In the genomic region with DNA sequence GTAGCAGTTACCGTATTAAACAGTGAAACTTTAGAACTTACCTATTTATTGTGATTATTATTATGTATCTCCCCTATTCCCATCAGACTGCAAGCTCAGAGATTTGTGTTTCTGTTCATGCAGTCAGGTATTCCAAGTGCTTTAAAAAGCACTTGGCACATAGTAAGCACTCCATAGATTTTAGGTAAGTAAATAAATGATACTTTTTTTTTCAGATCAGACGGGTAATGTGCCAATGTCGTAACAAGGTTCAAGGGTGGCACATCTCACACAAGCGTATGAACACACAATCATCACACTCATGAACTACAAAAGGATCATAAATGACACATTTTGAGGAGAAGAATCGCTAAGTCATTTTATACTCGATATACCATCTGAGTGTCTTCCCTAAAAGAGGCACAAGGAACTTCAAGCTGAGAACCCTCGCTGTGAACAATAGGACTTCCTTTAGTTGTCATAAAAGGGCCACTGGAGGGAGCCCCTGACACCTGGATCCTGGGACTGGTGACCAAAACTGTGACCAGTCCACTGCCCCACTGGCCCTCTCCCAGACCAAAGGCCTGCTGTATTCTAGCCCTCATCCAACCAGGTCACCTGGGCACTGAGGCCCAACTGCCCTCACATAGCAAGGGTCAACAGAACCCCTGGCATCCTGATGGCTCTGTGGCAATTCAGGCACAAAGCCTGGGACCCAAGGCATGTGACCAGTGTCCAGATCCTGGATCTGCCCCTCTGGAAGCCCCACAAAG, we compare ENCODE assay signal across 8 cellular contexts. TPM values are rescaled to one million over a fixed set of nuclear protein-coding genes. Genes with fewer than 3 reads are reported as not detected.
DNase-seq lines count a peak whose midpoint lies in the region; ATAC-seq and TF ChIP-seq lines count a peak whose summit lies in the region.

No MANE protein-coding gene starts in this region.

- H3K27ac ChIP-seq in MM.1S (ENCODE audit: low read length) (no peak overlapping the region), mesenchymal stem cell (ENCODE audit: low read length, poor library complexity, severe bottlenecking) (no peak overlapping the region)

- no peaks in the 10 kb centered on the region for H3F3A ChIP-seq in MM.1S (ENCODE audit: insufficient read depth, low read length)

- H3K4me2 ChIP-seq in MM.1S (ENCODE audit: low read depth, low read length), result no peak overlapping the region
- H3K4me2 ChIP-seq in mesenchymal stem cell (ENCODE audit: low read length, poor library complexity, severe bottlenecking), result no peak overlapping the region

- H3K36me3 ChIP-seq in MM.1S (replicated peaks; ENCODE audit: insufficient read depth, low read length) (no peaks in the 10 kb centered on the region), mesenchymal stem cell (ENCODE audit: control insufficient read depth in 1 of 2, insufficient read depth in 2 of 2, low read depth in 1 of 2, low read length in 2 of 2) (no peaks in the 10 kb centered on the region)

- H3K79me2 ChIP-seq in MM.1S (ENCODE audit: low read length), result no peaks in the 10 kb centered on the region

- H3K4ac ChIP-seq in mesenchymal stem cell (ENCODE audit: low read depth in 1 of 2, low read length in 2 of 2), result no peak overlapping the region

- H2BK15ac ChIP-seq in mesenchymal stem cell (ENCODE audit: low read depth, poor library complexity, severe bottlenecking), result no peak overlapping the region

- no peak overlapping the region for H2BK120ac ChIP-seq in mesenchymal stem cell (ENCODE audit: low read depth, low read length)

- H4K8ac ChIP-seq in mesenchymal stem cell (ENCODE audit: low read length), result no peak overlapping the region

- no peak for ATAC-seq in HG03025 (IDR thresholded peaks at IDR 0.05; ENCODE audit: low FRiP score, unreplicated experiment)
- ATAC-seq in GM19455 (IDR thresholded peaks at IDR 0.05; ENCODE audit: unreplicated experiment), result no peak

- H3K9me3 ChIP-seq in MM.1S (replicated peaks; ENCODE audit: insufficient read depth, low read length), result no peaks in the 10 kb centered on the region
- no peaks in the 10 kb centered on the region for H3K9me3 ChIP-seq in mesenchymal stem cell (ENCODE audit: control insufficient read depth, low read length)

- no peak overlapping the region for H2AFZ ChIP-seq in MM.1S (ENCODE audit: low read length)
- H2AFZ ChIP-seq in mesenchymal stem cell (ENCODE audit: low read depth, low read length), result no peak overlapping the region

- no peak overlapping the region for H3K9ac ChIP-seq in MM.1S (ENCODE audit: low read length)
- H3K9ac ChIP-seq in mesenchymal stem cell (ENCODE audit: low read length), result no peak overlapping the region

- H3K4me3 ChIP-seq in MM.1S (ENCODE audit: low read length) (no peak overlapping the region), mesenchymal stem cell (ENCODE audit: insufficient read depth in 1 of 2, low read depth in 1 of 2, low read length in 2 of 2) (no peak overlapping the region)

- no peak overlapping the region for H2BK12ac ChIP-seq in mesenchymal stem cell (ENCODE audit: low read length in 2 of 2)

- no peaks in the 10 kb centered on the region for H4K20me1 ChIP-seq in MM.1S (ENCODE audit: insufficient read depth, low read length)

- no peak overlapping the region for H2BK5ac ChIP-seq in mesenchymal stem cell (ENCODE audit: low read depth, low read length, poor library complexity, severe bottlenecking)

- H3K14ac ChIP-seq in mesenchymal stem cell (ENCODE audit: low read length in 2 of 2), result no peak overlapping the region

- H2AK5ac ChIP-seq in mesenchymal stem cell (ENCODE audit: low read length, severe bottlenecking), result no peak overlapping the region

- no peak overlapping the region for H3K18ac ChIP-seq in mesenchymal stem cell (ENCODE audit: low read depth in 1 of 2, low read length in 2 of 2)

- no peaks in the 10 kb centered on the region for H3K79me1 ChIP-seq in mesenchymal stem cell (replicated peaks; ENCODE audit: low read length, poor library complexity, severe bottlenecking)

- no peaks in the 10 kb centered on the region for H3K4me1 ChIP-seq in MM.1S (ENCODE audit: low read length)
- H3K4me1 ChIP-seq in mesenchymal stem cell (ENCODE audit: control insufficient read depth, insufficient read depth, low read depth, low read length), result no peaks in the 10 kb centered on the region

- H3K27me3 ChIP-seq in MM.1S (replicated peaks; ENCODE audit: insufficient read depth, low read length), result no peaks in the 10 kb centered on the region
- peaks cover 0 to 5% of the 10 kb centered on the region in 2 experiments for H3K27me3 ChIP-seq in mesenchymal stem cell (ENCODE audit: control insufficient read depth in 1 of 2, insufficient read depth in 1 of 2, low read length in 2 of 2)

- H4K91ac ChIP-seq in mesenchymal stem cell (ENCODE audit: low read length), result no peak overlapping the region

- no peak overlapping the region for H3K23ac ChIP-seq in mesenchymal stem cell (ENCODE audit: low read length in 2 of 2)

- DNase-seq in EH (ENCODE audit: low read depth) (peak; percentile 57), MM.1S (no peak), cerebellum (ENCODE audit: low spot score) (peak; percentile 9), mesenchymal stem cell (peak; percentile 40), NCI-H345 treated with DMSO at 0.1 percent for 48 hours (lab: John Stamatoyannopoulos, UW; ENCODE audit: unreplicated experiment) (no peak)
- DNase-seq in stimulated activated CD4-positive, alpha-beta T cell treated with anti-CD3 and anti-CD28 coated beads, Interleukin-4, amount 100 ng/mL, for 24 hours, result no peak

- TF ChIP-seq CTCF in MM.1S (IDR thresholded peaks at IDR 0.05; ENCODE audit: low read length), result peak; percentile 34

- no peaks in the 10 kb centered on the region for H3K9me2 ChIP-seq in MM.1S (replicated peaks; ENCODE audit: insufficient read depth, low read length)

- WGBS in mesenchymal stem cell, result 85% methylated on average over 6 of the region's 7 CpGs

RNA-seq across cellular contexts. Expression of gene KIF9, which starts 32.1 kb away (rescaled TPM):
- total RNA-seq in cerebellum, result 5.2 TPM
- polyA plus RNA-seq in mesenchymal stem cell (2013, experiment 1 of 2), result 6.5 TPM
- 6.5 TPM for polyA plus RNA-seq in mesenchymal stem cell (2013, experiment 2 of 2)

RNA-seq across cellular contexts. Expression of gene KLHL18, which starts 32.3 kb away (rescaled TPM):
- total RNA-seq in cerebellum, result 25.8 TPM
- polyA plus RNA-seq in mesenchymal stem cell (2013, experiment 1 of 2), result 10.2 TPM
- 10.3 TPM for polyA plus RNA-seq in mesenchymal stem cell (2013, experiment 2 of 2)

Comparison
In these comparisons a context has a peak if more than half of its experiments do, and no peak if none do; other contexts are left out.
1. DNase-seq: peak in EH (single experiment), cerebellum (single experiment) and mesenchymal stem cell (single experiment); none in MM.1S (single experiment), stimulated activated CD4-positive, alpha-beta T cell treated with anti-CD3 and anti-CD28 coated beads, Interleukin-4, amount 100 ng/mL, for 24 hours (single experiment) and NCI-H345 treated with DMSO at 0.1 percent for 48 hours (single experiment).